ENCODE assay signal across 10 cellular contexts in the genomic region with DNA sequence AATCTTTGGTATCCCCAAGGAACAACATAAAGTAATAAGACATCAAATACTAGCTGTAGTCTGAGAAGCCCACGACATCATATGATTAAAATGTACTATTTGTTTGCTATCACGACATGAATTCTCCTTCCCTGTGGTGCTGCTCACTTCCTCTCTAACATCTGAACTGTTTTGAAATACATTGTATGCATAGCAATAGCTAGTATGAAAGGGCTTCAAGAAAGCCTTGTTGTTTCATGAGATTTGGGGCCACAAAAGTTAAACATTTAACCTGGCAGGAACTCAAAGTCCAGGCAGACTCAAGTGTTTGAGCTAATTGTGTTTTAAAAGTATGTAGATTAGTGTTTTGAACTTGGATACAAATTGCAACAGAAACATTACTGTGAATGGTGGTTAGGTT.
DNase-seq lines count a peak whose midpoint lies in the region; ATAC-seq, FAIRE-seq and TF ChIP-seq lines count a peak whose summit lies in the region.
"Had no signal": no experiment of that assay in that cellular context is flagged by ENCODE, and none has a peak within 500 bp of the region (broad histone marks: within the 10 kb centered on the region; RNA-seq: fewer than 3 reads in every experiment).

No MANE protein-coding gene starts in this region.

- H3K4me1 ChIP-seq in esophagus muscularis mucosa, result no peaks in the 10 kb centered on the region

- no peak overlapping the region for H3K27ac ChIP-seq in esophagus muscularis mucosa (replicated peaks in 1 of 4)
- H3K27ac ChIP-seq: SK-N-MC had no signal

- H3K9me3 Mint-ChIP-seq in activated naive CD8-positive, alpha-beta T cell treated with anti-CD3 and anti-CD28 coated beads, Interleukin-2, amount 50 U/mL, for 24 hours, result peaks cover 30% of the 10 kb centered on the region
- peaks cover 7% of the 10 kb centered on the region for H3K9me3 Mint-ChIP-seq in natural killer cell treated with Interleukin-12 subunit alpha and Interleukin-12 subunit beta and Interleukin-15 and Interleukin-18, amount 100 ng/mL, for 72 hours

- peak; percentile 74 for FAIRE-seq in GM19239 (lab: Jason Lieb, UNC)
- FAIRE-seq in frontal cortex (lab: Jason Lieb, UNC), result no peak

- H3K27me3 Mint-ChIP-seq in activated naive CD8-positive, alpha-beta T cell treated with anti-CD3 and anti-CD28 coated beads, Interleukin-2, amount 50 U/mL, for 24 hours, result no peaks in the 10 kb centered on the region
- H3K27me3 Mint-ChIP-seq in natural killer cell treated with Interleukin-12 subunit alpha and Interleukin-12 subunit beta and Interleukin-15 and Interleukin-18, amount 100 ng/mL, for 72 hours, result no peaks in the 10 kb centered on the region
- H3K27me3 Mint-ChIP-seq: IgD-negative memory B cell had no signal

- H3K27ac Mint-ChIP-seq in activated naive CD8-positive, alpha-beta T cell treated with anti-CD3 and anti-CD28 coated beads, Interleukin-2, amount 50 U/mL, for 24 hours, result peak overlapping the region; percentile 97
- peak overlapping the region; percentile 82 to 97 for H3K27ac Mint-ChIP-seq in natural killer cell treated with Interleukin-12 subunit alpha and Interleukin-12 subunit beta and Interleukin-15 and Interleukin-18, amount 100 ng/mL, for 72 hours
- H3K27ac Mint-ChIP-seq: IgD-negative memory B cell had no signal

- H3K4me3 Mint-ChIP-seq in activated naive CD8-positive, alpha-beta T cell treated with anti-CD3 and anti-CD28 coated beads, Interleukin-2, amount 50 U/mL, for 24 hours, result peak overlapping the region; percentile 64
- peak overlapping the region; percentile 75 for H3K4me3 Mint-ChIP-seq in natural killer cell treated with Interleukin-12 subunit alpha and Interleukin-12 subunit beta and Interleukin-15 and Interleukin-18, amount 100 ng/mL, for 72 hours
- H3K4me3 Mint-ChIP-seq: IgD-negative memory B cell had no signal

- peak; percentile 71 for ATAC-seq in HG03159 (IDR thresholded peaks at IDR 0.05; ENCODE audit: unreplicated experiment)
- no peak for ATAC-seq in activated naive CD8-positive, alpha-beta T cell treated with anti-CD3 and anti-CD28 coated beads, Interleukin-2, amount 50 U/mL, for 24 hours
- no peak for ATAC-seq in natural killer cell treated with Interleukin-12 subunit alpha and Interleukin-12 subunit beta and Interleukin-15 and Interleukin-18, amount 100 ng/mL, for 72 hours

- intact Hi-C loops in esophagus muscularis mucosa (cut with DNase I), result no loop called here

- peaks cover 58% of the 10 kb centered on the region for H3K4me1 Mint-ChIP-seq in activated naive CD8-positive, alpha-beta T cell treated with anti-CD3 and anti-CD28 coated beads, Interleukin-2, amount 50 U/mL, for 24 hours
- H3K4me1 Mint-ChIP-seq in natural killer cell treated with Interleukin-12 subunit alpha and Interleukin-12 subunit beta and Interleukin-15 and Interleukin-18, amount 100 ng/mL, for 72 hours (ENCODE audit: low read depth in 2 of 2), result peaks cover 51 to 58% of the 10 kb centered on the region in 2 donors

- TF ChIP-seq POLR2A in esophagus muscularis mucosa (IDR thresholded peaks at IDR 0.05; ENCODE audit: low read depth), result no peak

- TF ChIP-seq EP300 in esophagus muscularis mucosa (IDR thresholded peaks at IDR 0.05), result no peak

- TF ChIP-seq CTCF in esophagus muscularis mucosa (IDR thresholded peaks at IDR 0.05), result no peak

- DNase-seq in GM19239 (ENCODE audit: insufficient read length, low spot score) (no peak), esophagus muscularis mucosa (ENCODE audit: extremely low spot score) (no peak), hypothalamus (lab: John Stamatoyannopoulos, UW) (no peak), frontal cortex (ENCODE audit: low spot score in 2 of 2) (no peak)
- DNase-seq in activated naive CD8-positive, alpha-beta T cell treated with anti-CD3 and anti-CD28 coated beads, Interleukin-2, amount 50 U/mL, for 24 hours, result no peak
- DNase-seq in natural killer cell treated with Interleukin-12 subunit alpha and Interleukin-12 subunit beta and Interleukin-15 and Interleukin-18, amount 100 ng/mL, for 72 hours (ENCODE audit: low spot score), result no peak
- DNase-seq: caudate nucleus had no signal

- H3K36me3 ChIP-seq in esophagus muscularis mucosa, result no peaks in the 10 kb centered on the region

- 46% methylated on average over 2 of the region's 2 CpGs for WGBS in esophagus muscularis mucosa

- H3K4me3 ChIP-seq in esophagus muscularis mucosa, result no peak overlapping the region
- H3K4me3 ChIP-seq: SK-N-MC had no signal

- peaks cover 21% of the 10 kb centered on the region for H3K36me3 Mint-ChIP-seq in activated naive CD8-positive, alpha-beta T cell treated with anti-CD3 and anti-CD28 coated beads, Interleukin-2, amount 50 U/mL, for 24 hours (ENCODE audit: low read depth)
- peaks cover 29% of the 10 kb centered on the region for H3K36me3 Mint-ChIP-seq in natural killer cell treated with Interleukin-12 subunit alpha and Interleukin-12 subunit beta and Interleukin-15 and Interleukin-18, amount 100 ng/mL, for 72 hours
- H3K36me3 Mint-ChIP-seq: IgD-negative memory B cell had no signal

- H3K9me3 ChIP-seq in esophagus muscularis mucosa, result peaks cover 0 to 8% (median 0%) of the 10 kb centered on the region in 4 donors

- H3K27me3 ChIP-seq in esophagus muscularis mucosa, result no peaks in the 10 kb centered on the region
